In the genomic region with DNA sequence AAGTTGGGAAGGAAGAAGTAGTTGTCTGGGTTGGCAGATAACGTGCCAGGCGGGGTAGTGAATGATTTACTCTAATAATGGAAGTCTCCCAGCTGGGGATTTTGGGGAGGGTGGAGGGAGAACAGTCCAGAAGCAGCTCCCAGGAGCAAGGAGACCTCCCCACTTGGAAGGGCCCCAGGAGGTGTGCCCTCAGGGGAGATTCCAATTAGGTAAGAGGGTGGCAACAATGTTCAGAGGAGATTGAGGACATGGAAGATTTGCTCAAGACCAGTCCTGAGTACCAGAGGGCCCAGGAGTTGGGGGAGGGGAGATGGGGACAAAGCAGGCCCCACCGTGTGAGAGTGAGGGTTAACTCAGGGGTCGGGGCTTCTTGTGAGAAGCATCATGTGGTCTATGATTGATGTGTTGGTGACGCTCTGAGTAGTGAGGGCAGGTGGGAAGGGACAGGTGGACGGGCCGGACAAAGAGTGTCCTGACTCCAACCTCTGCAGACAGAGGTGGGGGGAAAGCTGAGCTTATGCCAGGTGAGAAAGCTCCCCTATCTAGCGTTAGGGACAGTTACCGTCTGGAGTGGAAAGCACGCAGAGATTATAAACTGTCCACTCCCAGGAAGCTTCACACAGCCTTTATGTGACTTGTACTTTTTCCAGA, we compare ENCODE assay signal across 13 cellular contexts. TPM values are rescaled to one million over a fixed set of nuclear protein-coding genes. Genes with fewer than 3 reads are reported as not detected.
A peak's percentile ranks its signal among the peaks of the same experiment; 100 is the strongest.
DNase-seq lines count a peak whose midpoint lies in the region; ATAC-seq and TF ChIP-seq lines count a peak whose summit lies in the region.
"Had no signal": no experiment of that assay in that cellular context is flagged by ENCODE, and none has a peak within 500 bp of the region (broad histone marks: within the 10 kb centered on the region; RNA-seq: fewer than 3 reads in every experiment).

No MANE protein-coding gene starts in this region.

- H3K4me1 Mint-ChIP-seq in H9 (peaks cover 62 to 65% of the 10 kb centered on the region in 2 experiments), T-helper 17 cell (peaks cover 32% of the 10 kb centered on the region)

- H3K27ac Mint-ChIP-seq in H9 (peak overlapping the region; percentile 68 to 96 (median 94); a peak in 6 of 7 replicates), T-helper 17 cell (peak overlapping the region; percentile 32)

- no peak overlapping the region for H3T11ph ChIP-seq in H9 (ENCODE audit: low read length)

- H3K36me3 ChIP-seq in iPS-15b (ENCODE audit: control insufficient read depth, insufficient read depth, low read length) (no peaks in the 10 kb centered on the region), prostate gland (no peaks in the 10 kb centered on the region)
- H3K36me3 ChIP-seq: right lobe of liver had no signal

- H3K27me3 Mint-ChIP-seq in H9 (ENCODE audit: low read depth) (no peaks in the 10 kb centered on the region), T-helper 17 cell (no peaks in the 10 kb centered on the region)

- H2BK12ac ChIP-seq in H9 (ENCODE audit: insufficient read length, low read depth, low read length) = no peak overlapping the region

- H3K9ac ChIP-seq in H9 (ENCODE audit: extremely low read depth, insufficient read length, low read length) (no peak overlapping the region), iPS-15b (ENCODE audit: low read depth, low read length) (no peak overlapping the region)

- no peaks in the 10 kb centered on the region; a peak in 2 of 5 replicates for H3K9me3 Mint-ChIP-seq in H9
- H3K9me3 Mint-ChIP-seq: effector memory CD8-positive, alpha-beta T cell had no signal

- no peak for DNase-seq in H9
- DNase-seq in T-helper 17 cell = no peak
- DNase-seq in prostate gland (ENCODE audit: low spot score) = peak; percentile 51
- no peak for DNase-seq in NCI-H1930 (lab: John Stamatoyannopoulos, UW)
- DNase-seq in SIG-M5 treated with dmso at 0.1 percent for 504 hours (lab: John Stamatoyannopoulos, UW; ENCODE audit: unreplicated experiment) = no peak
- DNase-seq: activated naive CD4-positive, alpha-beta T cell treated with anti-CD3 and anti-CD28 coated beads, Interleukin-2, amount 50 U/mL, for 16 hours; effector memory CD8-positive, alpha-beta T cell; MM.1S; right lobe of liver had no signal

- H3K4me1 ChIP-seq in H9 (ENCODE audit: insufficient read depth, low read length) (peaks cover 12% of the 10 kb centered on the region; the same call in 1 of the 2 replicates), iPS-15b (ENCODE audit: control insufficient read depth, insufficient read depth, low read length) (peaks cover 33% of the 10 kb centered on the region), prostate gland (replicated peaks) (peaks cover 11% of the 10 kb centered on the region)

- H4K5ac ChIP-seq in H9 (ENCODE audit: insufficient read length, low read depth, low read length) = no peak overlapping the region

- H2BK15ac ChIP-seq in H9 (ENCODE audit: low read depth, low read length) = no peak overlapping the region

- TF ChIP-seq CTCF in H9 (conservative IDR thresholded peaks at IDR 0.05) = no peak
- no peak for TF ChIP-seq CTCF in prostate gland (IDR thresholded peaks at IDR 0.05)

- H3K14ac ChIP-seq in H9 (ENCODE audit: insufficient read depth, low read length) = no peak overlapping the region

- no peak overlapping the region for H3K4ac ChIP-seq in H9 (ENCODE audit: low read depth, low read length)

- no peak overlapping the region for H4K8ac ChIP-seq in H9 (replicated peaks; ENCODE audit: insufficient read length, low read depth, low read length)

- H4K91ac ChIP-seq in H9 (ENCODE audit: insufficient read length, low read depth, low read length) = no peak overlapping the region

- WGBS in H9 (ENCODE audit: extremely low coverage, insufficient read length, low lambda C conversion rate) = no CpG with 5 or more reads among the region's 10 CpGs
- 40% methylated on average over 10 of the region's 10 CpGs for WGBS in prostate gland

- H3K27me3 ChIP-seq in H9 (ENCODE audit: insufficient read depth, low read length) (no peaks in the 10 kb centered on the region), iPS-15b (ENCODE audit: control insufficient read depth, insufficient read depth, low read length) (no peaks in the 10 kb centered on the region), prostate gland (replicated peaks; ENCODE audit: insufficient read depth) (no peaks in the 10 kb centered on the region)
- H3K27me3 ChIP-seq: right lobe of liver had no signal

- H3K4me3 ChIP-seq in iPS-15b (ENCODE audit: low read depth, low read length) = peak overlapping the region; percentile 18
- H3K4me3 ChIP-seq in prostate gland = peak overlapping the region in 1 of 2 donors; percentile 81
- H3K4me3 ChIP-seq: right lobe of liver had no signal

- no peak overlapping the region for H3K27ac ChIP-seq in H9 (ENCODE audit: insufficient read length, low read depth, low read length)
- peak overlapping the region; percentile 92 to 93 for H3K27ac ChIP-seq in prostate gland

- H3K23me2 ChIP-seq in H9 (ENCODE audit: insufficient read length, low read depth, low read length, poor library complexity, severe bottlenecking) = peaks cover 11% of the 10 kb centered on the region

- H2BK5ac ChIP-seq in H9 (ENCODE audit: insufficient read length, low read length) = no peak overlapping the region

- H3K56ac ChIP-seq in H9 (ENCODE audit: insufficient read length, low read depth, low read length) = no peak overlapping the region

- H3K23ac ChIP-seq in H9 (ENCODE audit: insufficient read length, low read depth, low read length) = no peak overlapping the region

- intact Hi-C loops in prostate gland (cut with DNase I) = no loop called here

- no peak overlapping the region for H2BK120ac ChIP-seq in H9 (ENCODE audit: low read depth, low read length, poor library complexity, severe bottlenecking)

- no peak overlapping the region for H2BK20ac ChIP-seq in H9 (ENCODE audit: low read depth, low read length, poor library complexity, severe bottlenecking)

- no peak overlapping the region for H2AK5ac ChIP-seq in H9 (ENCODE audit: insufficient read length, low read length)

- peak; percentile 15 for TF ChIP-seq POLR2A in prostate gland (IDR thresholded peaks at IDR 0.05)

- peaks cover 39% of the 10 kb centered on the region; the same call in 1 of the 2 replicates for H3K79me2 ChIP-seq in H9 (ENCODE audit: insufficient read depth, low read length)

- H3K18ac ChIP-seq in H9 (ENCODE audit: insufficient read length, low read depth, low read length) = no peak overlapping the region

- H3K9me3 ChIP-seq in H9 (ENCODE audit: control insufficient read depth, low read depth, low read length) (no peaks in the 10 kb centered on the region), T-helper 17 cell (ENCODE audit: control insufficient read depth, low read length, poor library complexity, severe bottlenecking) (no peaks in the 10 kb centered on the region), iPS-15b (ENCODE audit: control insufficient read depth, insufficient read depth, low read length) (no peaks in the 10 kb centered on the region), prostate gland (no peaks in the 10 kb centered on the region)
- H3K9me3 ChIP-seq: right lobe of liver had no signal

- H4K20me1 ChIP-seq in H9 (ENCODE audit: control insufficient read depth, insufficient read depth, insufficient read length) = no peaks in the 10 kb centered on the region

- H3K79me1 ChIP-seq in H9 (ENCODE audit: insufficient read depth, low read depth, low read length, poor library complexity, severe bottlenecking) = peaks cover 17% of the 10 kb centered on the region

- H3K4me3 Mint-ChIP-seq in H9 (peak overlapping the region; percentile 24 to 100), T-helper 17 cell (peak overlapping the region; percentile 53)
- H3K4me3 Mint-ChIP-seq: effector memory CD8-positive, alpha-beta T cell had no signal

- no peak overlapping the region for H2AFZ ChIP-seq in H9 (ENCODE audit: low read length)

- H3K36me3 Mint-ChIP-seq in H9 (ENCODE audit: insufficient read depth in 1 of 3, low read depth in 3 of 3) (peaks cover 2 to 20% (median 16%) of the 10 kb centered on the region in 3 experiments; a peak in 4 of 7 replicates), T-helper 17 cell (ENCODE audit: low read depth) (no peaks in the 10 kb centered on the region)

- ATAC-seq in T-helper 17 cell (no peak), HG03460 (IDR thresholded peaks at IDR 0.05; ENCODE audit: unreplicated experiment) (no peak), SK-N-SH treated with all-trans-retinoic acid at 6 μM for 48 hours (no peak)
- ATAC-seq: effector memory CD8-positive, alpha-beta T cell had no signal

- H3K4me2 ChIP-seq in H9 (ENCODE audit: insufficient read depth, insufficient read length, low read length) = no peak overlapping the region

TF ChIP-seq in SK-N-SH treated with all-trans-retinoic acid at 6 μM for 48 hours, 23 proteins besides CTCF, POLR2A, EP300 and RAD21 (continues in another document):
- TF ChIP-seq CREB5 (CRISPR knock-in tag; IDR thresholded peaks at IDR 0.05; ENCODE audit: low read depth) = no peak

RNA-seq across cellular contexts. Expression of gene SPINT2, which starts 3.5 kb away (rescaled TPM):
- total RNA-seq in H9 (2021) (283 and 287 TPM in 2 replicates), T-helper 17 cell (10 to 100 TPM; 32.2 to 49.1 TPM), prostate gland (100 to 1,000 TPM; 349 to 932 TPM)

RNA-seq across cellular contexts. Expression of gene PPP1R14A, which starts 11.7 kb away (rescaled TPM):
- total RNA-seq in H9 (2021) (18.3 and 19.6 TPM in 2 replicates), T-helper 17 cell (1 to 10 TPM in 1 of 2 donors, under 1 TPM in 1; 0.90 to 6.7 TPM), prostate gland (100 to 1,000 TPM in 1 of 2 donors, 10 to 100 TPM in 1; 44.1 to 151 TPM)
- total RNA-seq: OCI-LY7 had no signal

RNA-seq across cellular contexts. Expression of gene C19orf33, which starts 36.1 kb away (rescaled TPM):
- total RNA-seq in H9 (2021) (1.2 TPM in 1 of 2 replicates, not detected in the other), T-helper 17 cell (10 to 100 TPM in 1 of 2 donors, under 1 TPM in 1; 0.94 to 11.8 TPM), prostate gland (10 to 100 TPM in 1 of 2 donors, 1 to 10 TPM in 1; 9.7 to 15.5 TPM)
- total RNA-seq: OCI-LY7 had no signal

RNA-seq across cellular contexts. Expression of gene DPF1, which starts 43.9 kb away (rescaled TPM):
- 12.0 and 13.1 TPM in 2 replicates for total RNA-seq in H9 (2021)
- not detected for total RNA-seq in T-helper 17 cell
- total RNA-seq in prostate gland = 1 to 10 TPM in 1 of 2 donors, not detected in 1; 1.8 TPM
- total RNA-seq: right lobe of liver had no signal

RNA-seq across cellular contexts. Expression of gene YIF1B, which starts 47.8 kb away (rescaled TPM):
- 73.2 and 77.4 TPM in 2 replicates for total RNA-seq in H9 (2021)
- 10 to 100 TPM; 31.1 to 39.4 TPM for total RNA-seq in T-helper 17 cell
- total RNA-seq in prostate gland = 10 to 100 TPM; 34.7 to 71.9 TPM
